1 cellular context compared by ENCODE assay signal in genomic region chr5:131356619-131357018, GRCh38.
A peak's percentile ranks its signal among the peaks of the same experiment; 100 is the strongest.
TF ChIP-seq lines count a peak whose summit lies in the region.

No MANE protein-coding gene starts in this region.

TF ChIP-seq in HepG2, 621 proteins besides CTCF, POLR2A, EP300 and RAD21 (continued from another document):
- TF ChIP-seq PHF8 (CRISPR knock-in tag; IDR thresholded peaks at IDR 0.05) (no peak), ETV6 (CRISPR knock-in tag; conservative IDR thresholded peaks at IDR 0.05) (no peak), ZNF343 (CRISPR knock-in tag; IDR thresholded peaks at IDR 0.05) (no peak), ZNF770 (CRISPR knock-in tag; IDR thresholded peaks at IDR 0.05) (peak; percentile 21; the same call in 1 of the 2 replicates), TCF12 (IDR thresholded peaks at IDR 0.05) (no peak), TCF12 (CRISPR knock-in tag; IDR thresholded peaks at IDR 0.05) (no peak), HOXD1 (CRISPR knock-in tag; IDR thresholded peaks at IDR 0.05) (no peak), ADNP (CRISPR knock-in tag; IDR thresholded peaks at IDR 0.05) (no peak), ZNF121 (CRISPR knock-in tag; IDR thresholded peaks at IDR 0.05) (peak; percentile 93)
- TF ChIP-seq, protein P1, sequence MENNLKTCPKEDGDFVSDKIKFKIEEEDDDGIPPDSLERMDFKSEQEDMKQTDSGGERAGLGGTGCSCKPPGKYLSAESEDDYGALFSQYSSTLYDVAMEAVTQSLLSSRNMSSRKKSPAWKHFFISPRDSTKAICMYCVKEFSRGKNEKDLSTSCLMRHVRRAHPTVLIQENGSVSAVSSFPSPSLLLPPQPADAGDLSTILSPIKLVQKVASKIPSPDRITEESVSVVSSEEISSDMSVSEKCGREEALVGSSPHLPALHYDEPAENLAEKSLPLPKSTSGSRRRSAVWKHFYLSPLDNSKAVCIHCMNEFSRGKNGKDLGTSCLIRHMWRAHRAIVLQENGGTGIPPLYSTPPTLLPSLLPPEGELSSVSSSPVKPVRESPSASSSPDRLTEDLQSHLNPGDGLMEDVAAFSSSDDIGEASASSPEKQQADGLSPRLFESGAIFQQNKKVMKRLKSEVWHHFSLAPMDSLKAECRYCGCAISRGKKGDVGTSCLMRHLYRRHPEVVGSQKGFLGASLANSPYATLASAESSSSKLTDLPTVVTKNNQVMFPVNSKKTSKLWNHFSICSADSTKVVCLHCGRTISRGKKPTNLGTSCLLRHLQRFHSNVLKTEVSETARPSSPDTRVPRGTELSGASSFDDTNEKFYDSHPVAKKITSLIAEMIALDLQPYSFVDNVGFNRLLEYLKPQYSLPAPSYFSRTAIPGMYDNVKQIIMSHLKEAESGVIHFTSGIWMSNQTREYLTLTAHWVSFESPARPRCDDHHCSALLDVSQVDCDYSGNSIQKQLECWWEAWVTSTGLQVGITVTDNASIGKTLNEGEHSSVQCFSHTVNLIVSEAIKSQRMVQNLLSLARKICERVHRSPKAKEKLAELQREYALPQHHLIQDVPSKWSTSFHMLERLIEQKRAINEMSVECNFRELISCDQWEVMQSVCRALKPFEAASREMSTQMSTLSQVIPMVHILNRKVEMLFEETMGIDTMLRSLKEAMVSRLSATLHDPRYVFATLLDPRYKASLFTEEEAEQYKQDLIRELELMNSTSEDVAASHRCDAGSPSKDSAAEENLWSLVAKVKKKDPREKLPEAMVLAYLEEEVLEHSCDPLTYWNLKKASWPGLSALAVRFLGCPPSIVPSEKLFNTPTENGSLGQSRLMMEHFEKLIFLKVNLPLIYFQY (CRISPR knock-in tag; IDR thresholded peaks at IDR 0.05; ENCODE audit: borderline replicate concordance), result no peak
TF ChIP-seq in HepG2: peak in this region for 2.
